ENCODE assay signal across 1 cellular context in the genomic region with DNA sequence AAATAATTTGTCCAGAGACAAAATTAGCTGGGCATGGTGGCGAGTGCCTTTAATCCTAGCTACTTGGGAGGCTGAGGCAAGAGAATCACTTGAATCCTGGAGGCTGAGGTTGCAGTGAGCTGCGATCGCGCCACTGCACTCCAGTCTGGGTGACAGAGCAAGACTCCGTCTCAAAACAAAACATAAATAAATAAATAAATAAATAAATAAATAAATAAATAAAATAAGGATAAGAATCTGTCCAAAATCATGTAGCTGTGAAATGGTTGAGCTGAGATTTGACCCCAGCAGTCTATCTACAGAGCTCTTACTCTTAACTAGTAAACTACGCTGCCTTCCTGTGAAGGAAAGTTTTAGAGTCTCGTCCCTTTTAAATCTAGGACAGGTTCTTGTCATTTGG.
TF ChIP-seq lines count a peak whose summit lies in the region.

No MANE protein-coding gene starts in this region.

TF ChIP-seq in HEK293, 187 proteins besides CTCF, POLR2A, EP300 and RAD21 (continued from another document):
- TF ChIP-seq ZNF354C (tag by site-specific recombination; IDR thresholded peaks at IDR 0.05; ENCODE audit: borderline replicate concordance, low read depth), result peak; percentile 83; the same call in 1 of the 2 replicates
- TF ChIP-seq, protein P1, sequence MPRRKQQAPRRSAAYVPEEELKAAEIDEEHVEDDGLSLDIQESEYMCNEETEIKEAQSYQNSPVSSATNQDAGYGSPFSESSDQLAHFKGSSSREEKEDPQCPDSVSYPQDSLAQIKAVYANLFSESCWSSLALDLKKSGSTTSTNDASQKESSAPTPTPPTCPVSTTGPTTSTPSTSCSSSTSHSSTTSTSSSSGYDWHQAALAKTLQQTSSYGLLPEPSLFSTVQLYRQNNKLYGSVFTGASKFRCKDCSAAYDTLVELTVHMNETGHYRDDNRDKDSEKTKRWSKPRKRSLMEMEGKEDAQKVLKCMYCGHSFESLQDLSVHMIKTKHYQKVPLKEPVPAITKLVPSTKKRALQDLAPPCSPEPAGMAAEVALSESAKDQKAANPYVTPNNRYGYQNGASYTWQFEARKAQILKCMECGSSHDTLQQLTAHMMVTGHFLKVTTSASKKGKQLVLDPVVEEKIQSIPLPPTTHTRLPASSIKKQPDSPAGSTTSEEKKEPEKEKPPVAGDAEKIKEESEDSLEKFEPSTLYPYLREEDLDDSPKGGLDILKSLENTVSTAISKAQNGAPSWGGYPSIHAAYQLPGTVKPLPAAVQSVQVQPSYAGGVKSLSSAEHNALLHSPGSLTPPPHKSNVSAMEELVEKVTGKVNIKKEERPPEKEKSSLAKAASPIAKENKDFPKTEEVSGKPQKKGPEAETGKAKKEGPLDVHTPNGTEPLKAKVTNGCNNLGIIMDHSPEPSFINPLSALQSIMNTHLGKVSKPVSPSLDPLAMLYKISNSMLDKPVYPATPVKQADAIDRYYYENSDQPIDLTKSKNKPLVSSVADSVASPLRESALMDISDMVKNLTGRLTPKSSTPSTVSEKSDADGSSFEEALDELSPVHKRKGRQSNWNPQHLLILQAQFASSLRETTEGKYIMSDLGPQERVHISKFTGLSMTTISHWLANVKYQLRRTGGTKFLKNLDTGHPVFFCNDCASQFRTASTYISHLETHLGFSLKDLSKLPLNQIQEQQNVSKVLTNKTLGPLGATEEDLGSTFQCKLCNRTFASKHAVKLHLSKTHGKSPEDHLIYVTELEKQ (tag by site-specific recombination; IDR thresholded peaks at IDR 0.05; ENCODE audit: borderline replicate concordance), result peak; percentile 16; the same call in 1 of the 2 replicates
- TF ChIP-seq ZNF664 (tag by site-specific recombination; IDR thresholded peaks at IDR 0.05), result peak; percentile 79
- 0 out of 2 replicates have a peak, but pooled peaks have one; percentile 53 for TF ChIP-seq ZNF138 (tag by site-specific recombination; IDR thresholded peaks at IDR 0.05; ENCODE audit: borderline replicate concordance)
- 0 out of 2 replicates have a peak, but pooled peaks have one; percentile 37 for TF ChIP-seq ZNF530 (tag by site-specific recombination; IDR thresholded peaks at IDR 0.05; ENCODE audit: low read depth)
- TF ChIP-seq ZNF19 (tag by site-specific recombination; IDR thresholded peaks at IDR 0.05; ENCODE audit: low read depth), result peak; percentile 85; the same call in 1 of the 2 replicates
- peak; percentile 48; the same call in 1 of the 2 replicates for TF ChIP-seq ZNF501 (tag by site-specific recombination; IDR thresholded peaks at IDR 0.05)
- TF ChIP-seq ZNF426 (tag by site-specific recombination; IDR thresholded peaks at IDR 0.05), result peak; percentile 94
- TF ChIP-seq ZNF433 (tag by site-specific recombination; IDR thresholded peaks at IDR 0.05; ENCODE audit: low read depth), result peak; percentile 88
- TF ChIP-seq ZNF791 (tag by site-specific recombination; IDR thresholded peaks at IDR 0.05), result peak; percentile 85; the same call in 1 of the 2 replicates
- peak; percentile 30; the same call in 1 of the 2 replicates for TF ChIP-seq SP3 (tag by site-specific recombination; IDR thresholded peaks at IDR 0.05)
- TF ChIP-seq ZNF341 (tag by site-specific recombination; IDR thresholded peaks at IDR 0.05; ENCODE audit: low read depth), result peak; percentile 23; the same call in 1 of the 2 replicates
- TF ChIP-seq ZNF558 (tag by site-specific recombination; IDR thresholded peaks at IDR 0.05), result peak; percentile 83
- TF ChIP-seq, protein P2, sequence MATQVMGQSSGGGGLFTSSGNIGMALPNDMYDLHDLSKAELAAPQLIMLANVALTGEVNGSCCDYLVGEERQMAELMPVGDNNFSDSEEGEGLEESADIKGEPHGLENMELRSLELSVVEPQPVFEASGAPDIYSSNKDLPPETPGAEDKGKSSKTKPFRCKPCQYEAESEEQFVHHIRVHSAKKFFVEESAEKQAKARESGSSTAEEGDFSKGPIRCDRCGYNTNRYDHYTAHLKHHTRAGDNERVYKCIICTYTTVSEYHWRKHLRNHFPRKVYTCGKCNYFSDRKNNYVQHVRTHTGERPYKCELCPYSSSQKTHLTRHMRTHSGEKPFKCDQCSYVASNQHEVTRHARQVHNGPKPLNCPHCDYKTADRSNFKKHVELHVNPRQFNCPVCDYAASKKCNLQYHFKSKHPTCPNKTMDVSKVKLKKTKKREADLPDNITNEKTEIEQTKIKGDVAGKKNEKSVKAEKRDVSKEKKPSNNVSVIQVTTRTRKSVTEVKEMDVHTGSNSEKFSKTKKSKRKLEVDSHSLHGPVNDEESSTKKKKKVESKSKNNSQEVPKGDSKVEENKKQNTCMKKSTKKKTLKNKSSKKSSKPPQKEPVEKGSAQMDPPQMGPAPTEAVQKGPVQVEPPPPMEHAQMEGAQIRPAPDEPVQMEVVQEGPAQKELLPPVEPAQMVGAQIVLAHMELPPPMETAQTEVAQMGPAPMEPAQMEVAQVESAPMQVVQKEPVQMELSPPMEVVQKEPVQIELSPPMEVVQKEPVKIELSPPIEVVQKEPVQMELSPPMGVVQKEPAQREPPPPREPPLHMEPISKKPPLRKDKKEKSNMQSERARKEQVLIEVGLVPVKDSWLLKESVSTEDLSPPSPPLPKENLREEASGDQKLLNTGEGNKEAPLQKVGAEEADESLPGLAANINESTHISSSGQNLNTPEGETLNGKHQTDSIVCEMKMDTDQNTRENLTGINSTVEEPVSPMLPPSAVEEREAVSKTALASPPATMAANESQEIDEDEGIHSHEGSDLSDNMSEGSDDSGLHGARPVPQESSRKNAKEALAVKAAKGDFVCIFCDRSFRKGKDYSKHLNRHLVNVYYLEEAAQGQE (tag by site-specific recombination; IDR thresholded peaks at IDR 0.05), result peak; percentile 77; the same call in 1 of the 2 replicates
- TF ChIP-seq, protein P3, sequence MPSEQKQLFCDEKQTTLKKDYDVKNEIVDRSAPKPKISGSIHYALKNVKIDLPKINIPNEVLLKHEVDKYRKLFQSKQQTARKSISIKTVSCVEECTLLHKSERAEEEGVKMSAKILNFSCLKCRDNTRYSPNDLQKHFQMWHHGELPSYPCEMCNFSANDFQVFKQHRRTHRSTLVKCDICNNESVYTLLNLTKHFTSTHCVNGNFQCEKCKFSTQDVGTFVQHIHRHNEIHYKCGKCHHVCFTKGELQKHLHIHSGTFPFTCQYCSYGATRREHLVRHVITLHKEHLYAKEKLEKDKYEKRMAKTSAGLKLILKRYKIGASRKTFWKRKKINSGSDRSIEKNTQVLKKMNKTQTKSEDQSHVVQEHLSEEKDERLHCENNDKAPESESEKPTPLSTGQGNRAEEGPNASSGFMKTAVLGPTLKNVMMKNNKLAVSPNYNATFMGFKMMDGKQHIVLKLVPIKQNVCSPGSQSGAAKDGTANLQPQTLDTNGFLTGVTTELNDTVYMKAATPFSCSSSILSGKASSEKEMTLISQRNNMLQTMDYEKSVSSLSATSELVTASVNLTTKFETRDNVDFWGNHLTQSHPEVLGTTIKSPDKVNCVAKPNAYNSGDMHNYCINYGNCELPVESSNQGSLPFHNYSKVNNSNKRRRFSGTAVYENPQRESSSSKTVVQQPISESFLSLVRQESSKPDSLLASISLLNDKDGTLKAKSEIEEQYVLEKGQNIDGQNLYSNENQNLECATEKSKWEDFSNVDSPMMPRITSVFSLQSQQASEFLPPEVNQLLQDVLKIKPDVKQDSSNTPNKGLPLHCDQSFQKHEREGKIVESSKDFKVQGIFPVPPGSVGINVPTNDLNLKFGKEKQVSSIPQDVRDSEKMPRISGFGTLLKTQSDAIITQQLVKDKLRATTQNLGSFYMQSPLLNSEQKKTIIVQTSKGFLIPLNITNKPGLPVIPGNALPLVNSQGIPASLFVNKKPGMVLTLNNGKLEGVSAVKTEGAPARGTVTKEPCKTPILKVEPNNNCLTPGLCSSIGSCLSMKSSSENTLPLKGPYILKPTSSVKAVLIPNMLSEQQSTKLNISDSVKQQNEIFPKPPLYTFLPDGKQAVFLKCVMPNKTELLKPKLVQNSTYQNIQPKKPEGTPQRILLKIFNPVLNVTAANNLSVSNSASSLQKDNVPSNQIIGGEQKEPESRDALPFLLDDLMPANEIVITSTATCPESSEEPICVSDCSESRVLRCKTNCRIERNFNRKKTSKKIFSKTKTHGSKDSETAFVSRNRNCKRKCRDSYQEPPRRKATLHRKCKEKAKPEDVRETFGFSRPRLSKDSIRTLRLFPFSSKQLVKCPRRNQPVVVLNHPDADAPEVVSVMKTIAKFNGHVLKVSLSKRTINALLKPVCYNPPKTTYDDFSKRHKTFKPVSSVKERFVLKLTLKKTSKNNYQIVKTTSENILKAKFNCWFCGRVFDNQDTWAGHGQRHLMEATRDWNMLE (tag by site-specific recombination; conservative IDR thresholded peaks at IDR 0.05; ENCODE audit: low read depth), result peak; percentile 96
- TF ChIP-seq ZNF223 (tag by site-specific recombination; IDR thresholded peaks at IDR 0.05), result 0 out of 2 replicates have a peak, but pooled peaks have one; percentile 61
- peak; percentile 95 for TF ChIP-seq ZNF394 (tag by site-specific recombination; IDR thresholded peaks at IDR 0.05; ENCODE audit: borderline replicate concordance)
- TF ChIP-seq GFI1B (tag by site-specific recombination; IDR thresholded peaks at IDR 0.05), result peak; percentile 66; the same call in 1 of the 2 replicates
- TF ChIP-seq ZBTB8A (tag by site-specific recombination; IDR thresholded peaks at IDR 0.05), result peak; percentile 85
- TF ChIP-seq ZNF404 (tag by site-specific recombination; IDR thresholded peaks at IDR 0.05), result peak; percentile 91; the same call in 1 of the 2 replicates
- peak; percentile 37 for TF ChIP-seq ZNF654 (tag by site-specific recombination; IDR thresholded peaks at IDR 0.05; ENCODE audit: low read depth)
- peak; percentile 63 for TF ChIP-seq ZXDB (tag by site-specific recombination; IDR thresholded peaks at IDR 0.05)
- peak; percentile 60; the same call in 1 of the 2 replicates for TF ChIP-seq GLI2 (tag by site-specific recombination; IDR thresholded peaks at IDR 0.05; ENCODE audit: borderline replicate concordance, low read depth)
- peak; percentile 90 for TF ChIP-seq RBAK (tag by site-specific recombination; IDR thresholded peaks at IDR 0.05)
- TF ChIP-seq, protein P4, sequence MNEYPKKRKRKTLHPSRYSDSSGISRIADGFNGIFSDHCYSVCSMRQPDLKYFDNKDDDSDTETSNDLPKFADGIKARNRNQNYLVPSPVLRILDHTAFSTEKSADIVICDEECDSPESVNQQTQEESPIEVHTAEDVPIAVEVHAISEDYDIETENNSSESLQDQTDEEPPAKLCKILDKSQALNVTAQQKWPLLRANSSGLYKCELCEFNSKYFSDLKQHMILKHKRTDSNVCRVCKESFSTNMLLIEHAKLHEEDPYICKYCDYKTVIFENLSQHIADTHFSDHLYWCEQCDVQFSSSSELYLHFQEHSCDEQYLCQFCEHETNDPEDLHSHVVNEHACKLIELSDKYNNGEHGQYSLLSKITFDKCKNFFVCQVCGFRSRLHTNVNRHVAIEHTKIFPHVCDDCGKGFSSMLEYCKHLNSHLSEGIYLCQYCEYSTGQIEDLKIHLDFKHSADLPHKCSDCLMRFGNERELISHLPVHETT (tag by site-specific recombination; IDR thresholded peaks at IDR 0.05), result 0 out of 2 replicates have a peak, but pooled peaks have one; percentile 28
- peak; percentile 88 for TF ChIP-seq ZNF266 (tag by site-specific recombination; IDR thresholded peaks at IDR 0.05; ENCODE audit: low read depth)
